8 cellular contexts compared by ENCODE assay signal in genomic region chr19:1508507-1508856, GRCh38. TPM values are rescaled to one million over a fixed set of nuclear protein-coding genes. Genes with fewer than 3 reads are reported as not detected.
DNase-seq lines count a peak whose midpoint lies in the region; ATAC-seq and TF ChIP-seq lines count a peak whose summit lies in the region.
"Had no signal": no experiment of that assay in that cellular context is flagged by ENCODE, and none has a peak within 500 bp of the region (broad histone marks: within the 10 kb centered on the region; RNA-seq: fewer than 3 reads in every experiment).

No MANE protein-coding gene starts in this region.

- H3K4me3 ChIP-seq in HUES6 (ENCODE audit: low read depth, low read length) (peak overlapping the region; percentile 54), astrocyte of the cerebellum (ENCODE audit: low read depth, low read length) (peak overlapping the region; percentile 21), iPS-18c (ENCODE audit: insufficient read depth, low read depth, low read length) (peak overlapping the region; percentile 52), spleen (peak overlapping the region in 6 of 8 donors; percentile 21 to 69 (median 38))

- WGBS in spleen, 5 donors: 22 to 52% (median 41%) methylated on average over 11 to 12 of the region's 12 CpGs

- H3K27me3 ChIP-seq in HUES6 (ENCODE audit: control insufficient read depth, insufficient read depth, low read length) (peaks cover 61% of the 10 kb centered on the region), spleen (replicated peaks in 1 of 7) (peaks cover 0 to 96% (median 38%) of the 10 kb centered on the region in 7 donors)

- ATAC-seq in HG02678 (IDR thresholded peaks at IDR 0.05; ENCODE audit: unreplicated experiment): no peak

- H3K36me3 ChIP-seq in HUES6 (ENCODE audit: control insufficient read depth, insufficient read depth, low read length) (no peaks in the 10 kb centered on the region), spleen (no peaks in the 10 kb centered on the region)
- H3K36me3 ChIP-seq: neutrophil had no signal

- intact Hi-C loops in spleen (cut with DNase I; ENCODE audit: low total_unique reads): no loop called here

- H3K27ac ChIP-seq in HUES6 (ENCODE audit: low read depth, low read length) (no peak overlapping the region), spleen (peak overlapping the region in 4 of 8 donors; percentile 63 to 85 (median 74))
- H3K27ac ChIP-seq: neutrophil had no signal

- TF ChIP-seq CTCF in astrocyte of the cerebellum (IDR thresholded peaks at IDR 0.05; ENCODE audit: low read depth, low read length, missing control alignments) (no peak), spleen (IDR thresholded peaks at IDR 0.05 in 8 of 11, conservative IDR thresholded peaks at IDR 0.05 in 3 of 11) (no peak)

- no peak for TF ChIP-seq POLR2A in spleen (IDR thresholded peaks at IDR 0.05)

- no peak overlapping the region for H3K9ac ChIP-seq in HUES6 (ENCODE audit: low read length)

- peaks cover 5% of the 10 kb centered on the region; the same call in 1 of the 2 replicates for H3K4me1 ChIP-seq in HUES6 (ENCODE audit: control insufficient read depth, insufficient read depth, low read length)
- peaks cover 7 to 39% (median 23%) of the 10 kb centered on the region in 6 donors for H3K4me1 ChIP-seq in spleen

- no peak for DNase-seq in astrocyte of the cerebellum (ENCODE audit: low read depth)
- no peak for DNase-seq in spleen
- no peak for DNase-seq in NCI-H345 (lab: John Stamatoyannopoulos, UW)
- DNase-seq in activated CD4-positive, CD25-positive, alpha-beta regulatory T cell treated with anti-CD3 and anti-CD28 coated beads, Interleukin-2, amount 50 U/mL, for 72 hours: no peak

- in situ Hi-C loops in astrocyte of the cerebellum (cut with HindIII; ENCODE audit: low sequenced_read_pairs): no loop called here

- no peaks in the 10 kb centered on the region for H3K9me3 ChIP-seq in HUES6 (ENCODE audit: control insufficient read depth, insufficient read depth, low read depth, low read length)
- H3K9me3 ChIP-seq in iPS-18c (ENCODE audit: control insufficient read depth, insufficient read depth, low read length): peaks cover 2% of the 10 kb centered on the region
- H3K9me3 ChIP-seq in spleen: peaks cover 0 to 9% (median 0%) of the 10 kb centered on the region in 8 donors

RNA-seq across cellular contexts. Expression of gene ADAMTSL5, which starts 4.3 kb away (rescaled TPM):
- 1 to 10 TPM in 4 of 7 donors, under 1 TPM in 3; 0.26 to 2.0 (median 1.3) TPM for total RNA-seq in spleen
- under 1 TPM; 0.13 to 0.42 (median 0.27) TPM for polyA plus RNA-seq in spleen

RNA-seq across cellular contexts. Expression of gene PLK5, which starts 15.4 kb away (rescaled TPM):
- not detected for total RNA-seq in spleen
- polyA plus RNA-seq in spleen: under 1 TPM; 0.04 to 0.06 (median 0.06) TPM

RNA-seq across cellular contexts. Expression of gene REEP6, which starts 17.5 kb away (rescaled TPM):
- 1 to 10 TPM in 5 of 7 donors, under 1 TPM in 1, not detected in 1; 0.65 to 2.6 (median 1.6) TPM for total RNA-seq in spleen
- polyA plus RNA-seq in spleen: 1 to 10 TPM; 1.2 to 1.6 (median 1.5) TPM

RNA-seq across cellular contexts. Expression of gene PCSK4, which starts 18.3 kb away (rescaled TPM):
- total RNA-seq in spleen: 1 to 10 TPM; 1.1 to 4.2 (median 1.8) TPM
- 1 to 10 TPM; 1.9 to 2.4 (median 2.0) TPM for polyA plus RNA-seq in spleen

RNA-seq across cellular contexts. Expression of gene C19orf25, which starts 29.5 kb away (rescaled TPM):
- 10 to 100 TPM; 31.3 to 52.8 (median 40.3) TPM for total RNA-seq in spleen
- polyA plus RNA-seq in spleen: 10 to 100 TPM; 24.7 to 56.6 (median 38.8) TPM
